31 cellular contexts compared by ENCODE assay signal in genomic region chr12:14923944-14924343, GRCh38. TPM values are rescaled to one million over a fixed set of nuclear protein-coding genes. Genes with fewer than 3 reads are reported as not detected.
"Had no signal": no experiment of that assay in that cellular context is flagged by ENCODE, and none has a peak within 500 bp of the region (broad histone marks: within the 10 kb centered on the region; RNA-seq: fewer than 3 reads in every experiment).

No MANE protein-coding gene starts in this region.

- H3K4me1 ChIP-seq: adrenal gland had no signal

- H3K27ac Mint-ChIP-seq: activated B cell treated with CpG ODN at 0.5 μM for 24 hours; activated CD8-positive, alpha-beta T cell treated with anti-CD3 and anti-CD28 coated beads for 36 hours; activated naive CD4-positive, alpha-beta T cell treated with anti-CD3 and anti-CD28 coated beads for 36 hours; activated naive CD4-positive, alpha-beta T cell treated with anti-CD3 and anti-CD28 coated beads, Interleukin-2, amount 50 U/mL, for 24 hours; activated naive CD8-positive, alpha-beta T cell treated with anti-CD3 and anti-CD28 coated beads for 36 hours; activated naive CD8-positive, alpha-beta T cell treated with anti-CD3 and anti-CD28 coated beads, Interleukin-2, amount 50 U/mL, for 24 hours; activated T-helper 2 cell treated with anti-CD3 and anti-CD28 coated beads, Interferon-gamma antibody, Interleukin-2, Interleukin-4, amounts not matched to agents 10 μg/mL and 5 μg/mL and 100 μg/mL, durations not matched to agents 14 hours and 24 hours and 36 hours; effector memory CD8-positive, alpha-beta T cell; T-helper 17 cell; T-helper 2 cell treated with Interferon-gamma antibody and Interleukin-4, amounts not matched to agents 5 μg/mL and 100 μg/mL, for 36 hours had no signal

- H3K36me3 ChIP-seq: adrenal gland, esophagus muscularis mucosa, WERI-Rb-1 had no signal

- H3K9me3 ChIP-seq: adrenal gland, body of pancreas, esophagus muscularis mucosa had no signal

- H3K9me3 Mint-ChIP-seq: activated B cell treated with CpG ODN at 0.5 μM for 24 hours; activated CD8-positive, alpha-beta T cell treated with anti-CD3 and anti-CD28 coated beads for 36 hours; activated naive CD4-positive, alpha-beta T cell treated with anti-CD3 and anti-CD28 coated beads for 36 hours; activated naive CD4-positive, alpha-beta T cell treated with anti-CD3 and anti-CD28 coated beads, Interleukin-2, amount 50 U/mL, for 24 hours; activated naive CD8-positive, alpha-beta T cell treated with anti-CD3 and anti-CD28 coated beads for 36 hours; activated T-cell treated with anti-CD3 and anti-CD28 coated beads, Interleukin-2, amount 50 U/mL, for 4 hours; activated T-helper 2 cell treated with anti-CD3 and anti-CD28 coated beads, Interferon-gamma antibody, Interleukin-2, Interleukin-4, amounts not matched to agents 10 μg/mL and 5 μg/mL and 100 μg/mL, durations not matched to agents 14 hours and 24 hours and 36 hours; effector memory CD8-positive, alpha-beta T cell; T-helper 2 cell treated with Interferon-gamma antibody and Interleukin-4, amounts not matched to agents 5 μg/mL and 100 μg/mL, for 36 hours had no signal

- H3K4me3 Mint-ChIP-seq: activated B cell treated with CpG ODN at 0.5 μM for 24 hours; activated CD8-positive, alpha-beta T cell treated with anti-CD3 and anti-CD28 coated beads for 36 hours; activated naive CD4-positive, alpha-beta T cell treated with anti-CD3 and anti-CD28 coated beads for 36 hours; activated naive CD4-positive, alpha-beta T cell treated with anti-CD3 and anti-CD28 coated beads, Interleukin-2, amount 50 U/mL, for 24 hours; activated naive CD8-positive, alpha-beta T cell treated with anti-CD3 and anti-CD28 coated beads for 36 hours; activated naive CD8-positive, alpha-beta T cell treated with anti-CD3 and anti-CD28 coated beads, Interleukin-2, amount 50 U/mL, for 24 hours; activated T-cell treated with anti-CD3 and anti-CD28 coated beads, Interleukin-2, amount 50 U/mL, for 4 hours; effector memory CD8-positive, alpha-beta T cell; T-helper 17 cell; T-helper 2 cell treated with Interferon-gamma antibody and Interleukin-4, amounts not matched to agents 5 μg/mL and 100 μg/mL, for 36 hours had no signal

- H3K4me3 ChIP-seq: adrenal gland, body of pancreas, esophagus muscularis mucosa had no signal

- H3K27me3 ChIP-seq: adrenal gland, body of pancreas, esophagus muscularis mucosa had no signal

- H3K27ac ChIP-seq: adrenal gland, body of pancreas, esophagus muscularis mucosa, WERI-Rb-1 had no signal

- H3K27me3 Mint-ChIP-seq: activated B cell treated with CpG ODN at 0.5 μM for 24 hours; activated CD8-positive, alpha-beta T cell treated with anti-CD3 and anti-CD28 coated beads for 36 hours; activated naive CD4-positive, alpha-beta T cell treated with anti-CD3 and anti-CD28 coated beads, Interleukin-2, amount 50 U/mL, for 24 hours; activated naive CD8-positive, alpha-beta T cell treated with anti-CD3 and anti-CD28 coated beads for 36 hours; activated naive CD8-positive, alpha-beta T cell treated with anti-CD3 and anti-CD28 coated beads, Interleukin-2, amount 50 U/mL, for 24 hours; effector memory CD8-positive, alpha-beta T cell; T-helper 17 cell had no signal

- DNase-seq: activated B cell treated with CpG ODN at 0.5 μM for 24 hours; activated CD4-positive, alpha-beta T cell treated with anti-CD3 and anti-CD28 coated beads for 48 hours; activated CD4-positive, alpha-beta T cell treated with anti-CD3 and anti-CD28 coated beads, Interleukin-2, amount 50 U/mL, for 1 hour; activated CD4-positive, alpha-beta T cell treated with anti-CD3 and anti-CD28 coated beads, Interleukin-2, amount 50 U/mL, for 48 hours; activated CD8-positive, alpha-beta memory T cell treated with anti-CD3 and anti-CD28 coated beads for 24 hours; activated CD8-positive, alpha-beta T cell treated with anti-CD3 and anti-CD28 coated beads for 36 hours; activated effector memory CD4-positive, alpha-beta T cell treated with anti-CD3 and anti-CD28 coated beads, Interleukin-2, amount 50 U/mL, for 16 hours; activated naive CD4-positive, alpha-beta T cell treated with anti-CD3 and anti-CD28 coated beads for 36 hours; activated naive CD8-positive, alpha-beta T cell treated with anti-CD3 and anti-CD28 coated beads for 36 hours; activated naive CD8-positive, alpha-beta T cell treated with anti-CD3 and anti-CD28 coated beads, Interleukin-2, amount 50 U/mL, for 24 hours; activated T-cell treated with anti-CD3 and anti-CD28 coated beads, Interleukin-2, amount 50 U/mL, for 4 hours; adrenal gland; amygdala; aorta; body of pancreas; caudate nucleus; cortex of kidney; dermis blood vessel endothelial cell; effector CD4-positive, alpha-beta T cell; effector memory CD8-positive, alpha-beta T cell; erythroblast; head of caudate nucleus; T-helper 17 cell; T1000; WERI-Rb-1 had no signal

RNA-seq across cellular contexts. Expression of gene ERP27, which starts 14.4 kb away (rescaled TPM):
- total RNA-seq: dermis blood vessel endothelial cell, frontal cortex had no signal

RNA-seq across cellular contexts. Expression of gene MGP, which starts 38.3 kb away (rescaled TPM):
- total RNA-seq: activated B cell treated with CpG ODN at 0.5 μM for 24 hours; activated CD8-positive, alpha-beta T cell treated with anti-CD3 and anti-CD28 coated beads for 36 hours; activated naive CD4-positive, alpha-beta T cell treated with anti-CD3 and anti-CD28 coated beads for 36 hours; activated naive CD8-positive, alpha-beta T cell treated with anti-CD3 and anti-CD28 coated beads for 36 hours; activated T-helper 2 cell treated with anti-CD3 and anti-CD28 coated beads, Interferon-gamma antibody, Interleukin-2, Interleukin-4, amounts not matched to agents 10 μg/mL and 5 μg/mL and 100 μg/mL, durations not matched to agents 14 hours and 24 hours and 36 hours had no signal

RNA-seq across cellular contexts. Expression of gene PDE6H, which starts 48.9 kb away (rescaled TPM):
- total RNA-seq: activated B cell treated with CpG ODN at 0.5 μM for 24 hours; activated CD8-positive, alpha-beta T cell treated with anti-CD3 and anti-CD28 coated beads for 36 hours; activated naive CD4-positive, alpha-beta T cell treated with anti-CD3 and anti-CD28 coated beads for 36 hours; activated naive CD8-positive, alpha-beta T cell treated with anti-CD3 and anti-CD28 coated beads for 36 hours; activated T-cell treated with anti-CD3 and anti-CD28 coated beads, Interleukin-2, amount 50 U/mL, for 4 hours; activated T-helper 2 cell treated with anti-CD3 and anti-CD28 coated beads, Interferon-gamma antibody, Interleukin-2, Interleukin-4, amounts not matched to agents 10 μg/mL and 5 μg/mL and 100 μg/mL, durations not matched to agents 14 hours and 24 hours and 36 hours; aorta; body of pancreas; chondrocyte; dermis blood vessel endothelial cell; esophagus muscularis mucosa; frontal cortex; T-helper 17 cell had no signal
- polyA plus RNA-seq: aorta had no signal
